Comparison of ENCODE assay signal across 1 cellular context in genomic region chr1:145927073-145927886, GRCh38.
TF ChIP-seq lines count a peak whose summit lies in the region.

Gene RBM8A (minus strand): TSS chr1:145927484. CDS start chr1:145927426, 58 bp downstream.

TF ChIP-seq in HepG2, 621 proteins besides CTCF, POLR2A, EP300 and RAD21 (continued from another document and continues in another):
- TF ChIP-seq, protein P1, sequence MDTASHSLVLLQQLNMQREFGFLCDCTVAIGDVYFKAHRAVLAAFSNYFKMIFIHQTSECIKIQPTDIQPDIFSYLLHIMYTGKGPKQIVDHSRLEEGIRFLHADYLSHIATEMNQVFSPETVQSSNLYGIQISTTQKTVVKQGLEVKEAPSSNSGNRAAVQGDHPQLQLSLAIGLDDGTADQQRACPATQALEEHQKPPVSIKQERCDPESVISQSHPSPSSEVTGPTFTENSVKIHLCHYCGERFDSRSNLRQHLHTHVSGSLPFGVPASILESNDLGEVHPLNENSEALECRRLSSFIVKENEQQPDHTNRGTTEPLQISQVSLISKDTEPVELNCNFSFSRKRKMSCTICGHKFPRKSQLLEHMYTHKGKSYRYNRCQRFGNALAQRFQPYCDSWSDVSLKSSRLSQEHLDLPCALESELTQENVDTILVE (CRISPR knock-in tag; IDR thresholded peaks at IDR 0.05) = peak; percentile 72
- TF ChIP-seq STAG1 (CRISPR knock-in tag; IDR thresholded peaks at IDR 0.05) (no peak), THRA (CRISPR knock-in tag; IDR thresholded peaks at IDR 0.05; ENCODE audit: borderline replicate concordance) (peak; percentile 27; the same call in 1 of the 2 replicates), THAP7 (CRISPR knock-in tag; IDR thresholded peaks at IDR 0.05) (peak; percentile 96), NRL (CRISPR knock-in tag; IDR thresholded peaks at IDR 0.05; ENCODE audit: borderline replicate concordance) (peak; percentile 49; the same call in 1 of the 2 replicates), HNRNPH1 (optimal IDR thresholded peaks at IDR 0.05; ENCODE audit: low read depth, low read length) (no peak), NONO (IDR thresholded peaks at IDR 0.05) (no peak), NONO (CRISPR knock-in tag; conservative IDR thresholded peaks at IDR 0.05) (peak; percentile 95), ZNF382 (CRISPR knock-in tag; IDR thresholded peaks at IDR 0.05; ENCODE audit: borderline replicate concordance) (no peak), ZBTB8A (CRISPR knock-in tag; IDR thresholded peaks at IDR 0.05; ENCODE audit: borderline replicate concordance, low read depth) (no peak), ZNF329 (CRISPR knock-in tag; IDR thresholded peaks at IDR 0.05; ENCODE audit: low read depth) (no peak), NFE2L1 (CRISPR knock-in tag; IDR thresholded peaks at IDR 0.05; ENCODE audit: borderline replicate concordance) (no peak), FOXP1 (IDR thresholded peaks at IDR 0.05) (no peak), FOXP1 (CRISPR knock-in tag; IDR thresholded peaks at IDR 0.05) (no peak), ZSCAN31 (CRISPR knock-in tag; IDR thresholded peaks at IDR 0.05; ENCODE audit: low read depth) (peak; percentile 23; the same call in 1 of the 2 replicates), KMT2B (CRISPR knock-in tag; IDR thresholded peaks at IDR 0.05) (peak; percentile 86), ZNF768 (CRISPR knock-in tag; IDR thresholded peaks at IDR 0.05) (no peak), EED (CRISPR knock-in tag; IDR thresholded peaks at IDR 0.05) (no peak), ZNF83 (CRISPR knock-in tag; IDR thresholded peaks at IDR 0.05; ENCODE audit: borderline replicate concordance) (no peak), YEATS2 (CRISPR knock-in tag; IDR thresholded peaks at IDR 0.05; ENCODE audit: borderline replicate concordance) (peak; percentile 90), MXI1 (IDR thresholded peaks at IDR 0.05; ENCODE audit: borderline replicate concordance, low read depth, low read length) (peak; percentile 57; the same call in 1 of the 3 replicates), BRD4 (CRISPR knock-in tag; IDR thresholded peaks at IDR 0.05) (peak; percentile 24; the same call in 1 of the 2 replicates), SMAD1 (CRISPR knock-in tag; IDR thresholded peaks at IDR 0.05; ENCODE audit: borderline replicate concordance, low read depth) (no peak), ZZZ3 (CRISPR knock-in tag; IDR thresholded peaks at IDR 0.05; ENCODE audit: borderline replicate concordance) (no peak; the same call in 1 of the 2 replicates), ZNF816 (CRISPR knock-in tag; IDR thresholded peaks at IDR 0.05; ENCODE audit: borderline replicate concordance) (0 out of 2 replicates have a peak, but pooled peaks have one; percentile 11), E2F5 (CRISPR knock-in tag; conservative IDR thresholded peaks at IDR 0.05) (no peak), AGO2 (optimal IDR thresholded peaks at IDR 0.05; ENCODE audit: low read depth, low read length) (no peak), HNF4G (IDR thresholded peaks at IDR 0.05; ENCODE audit: borderline replicate concordance, low read depth, low read length) (no peak), HNF4G (CRISPR knock-in tag; IDR thresholded peaks at IDR 0.05; ENCODE audit: borderline replicate concordance, low read depth) (peak; percentile 69; the same call in 1 of the 2 replicates), SKI (IDR thresholded peaks at IDR 0.05; ENCODE audit: partially characterized antibody) (no peak), TEAD3 (CRISPR knock-in tag; optimal IDR thresholded peaks at IDR 0.05; ENCODE audit: borderline replicate concordance) (peak; percentile 38), ZNF274 (CRISPR knock-in tag; IDR thresholded peaks at IDR 0.05) (peak; percentile 77; the same call in 1 of the 2 replicates), KLF11 (CRISPR knock-in tag; IDR thresholded peaks at IDR 0.05) (no peak), GATAD2A (CRISPR knock-in tag; IDR thresholded peaks at IDR 0.05) (0 out of 2 replicates have a peak, but pooled peaks have one; percentile 30)
- TF ChIP-seq, protein P2, sequence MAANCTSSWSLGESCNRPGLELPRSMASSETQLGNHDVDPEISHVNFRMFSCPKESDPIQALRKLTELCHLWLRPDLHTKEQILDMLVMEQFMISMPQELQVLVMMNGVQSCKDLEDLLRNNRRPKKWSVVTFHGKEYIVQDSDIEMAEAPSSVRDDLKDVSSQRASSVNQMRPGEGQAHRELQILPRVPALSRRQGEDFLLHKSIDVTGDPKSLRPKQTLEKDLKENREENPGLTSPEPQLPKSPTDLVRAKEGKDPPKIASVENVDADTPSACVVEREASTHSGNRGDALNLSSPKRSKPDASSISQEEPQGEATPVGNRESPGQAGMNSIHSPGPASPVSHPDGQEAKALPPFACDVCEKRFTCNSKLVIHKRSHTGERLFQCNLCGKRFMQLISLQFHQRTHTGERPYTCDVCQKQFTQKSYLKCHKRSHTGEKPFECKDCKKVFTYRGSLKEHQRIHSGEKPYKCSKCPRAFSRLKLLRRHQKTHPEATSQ (CRISPR knock-in tag; IDR thresholded peaks at IDR 0.05; ENCODE audit: borderline replicate concordance) = 0 out of 2 replicates have a peak, but pooled peaks have one; percentile 17
- TF ChIP-seq, protein P3, sequence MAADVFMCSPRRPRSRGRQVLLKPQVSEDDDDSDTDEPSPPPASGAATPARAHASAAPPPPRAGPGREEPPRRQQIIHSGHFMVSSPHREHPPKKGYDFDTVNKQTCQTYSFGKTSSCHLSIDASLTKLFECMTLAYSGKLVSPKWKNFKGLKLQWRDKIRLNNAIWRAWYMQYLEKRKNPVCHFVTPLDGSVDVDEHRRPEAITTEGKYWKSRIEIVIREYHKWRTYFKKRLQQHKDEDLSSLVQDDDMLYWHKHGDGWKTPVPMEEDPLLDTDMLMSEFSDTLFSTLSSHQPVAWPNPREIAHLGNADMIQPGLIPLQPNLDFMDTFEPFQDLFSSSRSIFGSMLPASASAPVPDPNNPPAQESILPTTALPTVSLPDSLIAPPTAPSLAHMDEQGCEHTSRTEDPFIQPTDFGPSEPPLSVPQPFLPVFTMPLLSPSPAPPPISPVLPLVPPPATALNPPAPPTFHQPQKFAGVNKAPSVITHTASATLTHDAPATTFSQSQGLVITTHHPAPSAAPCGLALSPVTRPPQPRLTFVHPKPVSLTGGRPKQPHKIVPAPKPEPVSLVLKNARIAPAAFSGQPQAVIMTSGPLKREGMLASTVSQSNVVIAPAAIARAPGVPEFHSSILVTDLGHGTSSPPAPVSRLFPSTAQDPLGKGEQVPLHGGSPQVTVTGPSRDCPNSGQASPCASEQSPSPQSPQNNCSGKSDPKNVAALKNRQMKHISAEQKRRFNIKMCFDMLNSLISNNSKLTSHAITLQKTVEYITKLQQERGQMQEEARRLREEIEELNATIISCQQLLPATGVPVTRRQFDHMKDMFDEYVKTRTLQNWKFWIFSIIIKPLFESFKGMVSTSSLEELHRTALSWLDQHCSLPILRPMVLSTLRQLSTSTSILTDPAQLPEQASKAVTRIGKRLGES (CRISPR knock-in tag; IDR thresholded peaks at IDR 0.05; ENCODE audit: borderline replicate concordance) = no peak
- TF ChIP-seq, protein P4, sequence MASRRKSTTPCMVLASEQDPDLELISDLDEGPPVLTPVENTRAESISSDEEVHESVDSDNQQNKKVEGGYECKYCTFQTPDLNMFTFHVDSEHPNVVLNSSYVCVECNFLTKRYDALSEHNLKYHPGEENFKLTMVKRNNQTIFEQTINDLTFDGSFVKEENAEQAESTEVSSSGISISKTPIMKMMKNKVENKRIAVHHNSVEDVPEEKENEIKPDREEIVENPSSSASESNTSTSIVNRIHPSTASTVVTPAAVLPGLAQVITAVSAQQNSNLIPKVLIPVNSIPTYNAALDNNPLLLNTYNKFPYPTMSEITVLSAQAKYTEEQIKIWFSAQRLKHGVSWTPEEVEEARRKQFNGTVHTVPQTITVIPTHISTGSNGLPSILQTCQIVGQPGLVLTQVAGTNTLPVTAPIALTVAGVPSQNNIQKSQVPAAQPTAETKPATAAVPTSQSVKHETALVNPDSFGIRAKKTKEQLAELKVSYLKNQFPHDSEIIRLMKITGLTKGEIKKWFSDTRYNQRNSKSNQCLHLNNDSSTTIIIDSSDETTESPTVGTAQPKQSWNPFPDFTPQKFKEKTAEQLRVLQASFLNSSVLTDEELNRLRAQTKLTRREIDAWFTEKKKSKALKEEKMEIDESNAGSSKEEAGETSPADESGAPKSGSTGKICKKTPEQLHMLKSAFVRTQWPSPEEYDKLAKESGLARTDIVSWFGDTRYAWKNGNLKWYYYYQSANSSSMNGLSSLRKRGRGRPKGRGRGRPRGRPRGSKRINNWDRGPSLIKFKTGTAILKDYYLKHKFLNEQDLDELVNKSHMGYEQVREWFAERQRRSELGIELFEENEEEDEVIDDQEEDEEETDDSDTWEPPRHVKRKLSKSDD (CRISPR knock-in tag; IDR thresholded peaks at IDR 0.05; ENCODE audit: low read depth) = peak; percentile 70; the same call in 1 of the 2 replicates
- TF ChIP-seq, protein P5, sequence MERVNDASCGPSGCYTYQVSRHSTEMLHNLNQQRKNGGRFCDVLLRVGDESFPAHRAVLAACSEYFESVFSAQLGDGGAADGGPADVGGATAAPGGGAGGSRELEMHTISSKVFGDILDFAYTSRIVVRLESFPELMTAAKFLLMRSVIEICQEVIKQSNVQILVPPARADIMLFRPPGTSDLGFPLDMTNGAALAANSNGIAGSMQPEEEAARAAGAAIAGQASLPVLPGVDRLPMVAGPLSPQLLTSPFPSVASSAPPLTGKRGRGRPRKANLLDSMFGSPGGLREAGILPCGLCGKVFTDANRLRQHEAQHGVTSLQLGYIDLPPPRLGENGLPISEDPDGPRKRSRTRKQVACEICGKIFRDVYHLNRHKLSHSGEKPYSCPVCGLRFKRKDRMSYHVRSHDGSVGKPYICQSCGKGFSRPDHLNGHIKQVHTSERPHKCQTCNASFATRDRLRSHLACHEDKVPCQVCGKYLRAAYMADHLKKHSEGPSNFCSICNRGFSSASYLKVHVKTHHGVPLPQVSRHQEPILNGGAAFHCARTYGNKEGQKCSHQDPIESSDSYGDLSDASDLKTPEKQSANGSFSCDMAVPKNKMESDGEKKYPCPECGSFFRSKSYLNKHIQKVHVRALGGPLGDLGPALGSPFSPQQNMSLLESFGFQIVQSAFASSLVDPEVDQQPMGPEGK (CRISPR knock-in tag; IDR thresholded peaks at IDR 0.05) = no peak
- TF ChIP-seq, protein P6, sequence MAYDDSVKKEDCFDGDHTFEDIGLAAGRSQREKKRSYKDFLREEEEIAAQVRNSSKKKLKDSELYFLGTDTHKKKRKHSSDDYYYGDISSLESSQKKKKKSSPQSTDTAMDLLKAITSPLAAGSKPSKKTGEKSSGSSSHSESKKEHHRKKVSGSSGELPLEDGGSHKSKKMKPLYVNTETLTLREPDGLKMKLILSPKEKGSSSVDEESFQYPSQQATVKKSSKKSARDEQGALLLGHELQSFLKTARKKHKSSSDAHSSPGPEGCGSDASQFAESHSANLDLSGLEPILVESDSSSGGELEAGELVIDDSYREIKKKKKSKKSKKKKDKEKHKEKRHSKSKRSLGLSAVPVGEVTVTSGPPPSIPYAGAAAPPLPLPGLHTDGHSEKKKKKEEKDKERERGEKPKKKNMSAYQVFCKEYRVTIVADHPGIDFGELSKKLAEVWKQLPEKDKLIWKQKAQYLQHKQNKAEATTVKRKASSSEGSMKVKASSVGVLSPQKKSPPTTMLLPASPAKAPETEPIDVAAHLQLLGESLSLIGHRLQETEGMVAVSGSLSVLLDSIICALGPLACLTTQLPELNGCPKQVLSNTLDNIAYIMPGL (CRISPR knock-in tag; IDR thresholded peaks at IDR 0.05; ENCODE audit: borderline replicate concordance in 1 of 2, low read depth in 1 of 2) = peak in 1 of 2 experiments; percentile 91; a peak in 3 of 4 replicates
- TF ChIP-seq, protein P7, sequence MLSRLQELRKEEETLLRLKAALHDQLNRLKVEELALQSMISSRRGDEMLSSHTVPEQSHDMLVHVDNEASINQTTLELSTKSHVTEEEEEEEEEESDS (CRISPR knock-in tag; IDR thresholded peaks at IDR 0.05; ENCODE audit: borderline replicate concordance) = no peak
